ENCODE assay signal across 16 cellular contexts in genomic region chr11:79321282-79321681, GRCh38.
"Had no signal": no experiment of that assay in that cellular context is flagged by ENCODE, and none has a peak within 500 bp of the region (broad histone marks: within the 10 kb centered on the region; RNA-seq: fewer than 3 reads in every experiment).

No MANE protein-coding gene starts in this region.

- H3K27ac ChIP-seq: gastrocnemius medialis, left ventricle myocardium inferior, sigmoid colon, suprapubic skin, upper lobe of left lung had no signal

- H3K4me1 ChIP-seq: gastrocnemius medialis, left ventricle myocardium inferior, sigmoid colon, suprapubic skin, upper lobe of left lung had no signal

- H3K9me3 ChIP-seq: gastrocnemius medialis, left ventricle myocardium inferior, sigmoid colon, suprapubic skin, upper lobe of left lung had no signal

- H3K4me3 ChIP-seq: gastrocnemius medialis, left ventricle myocardium inferior, sigmoid colon, suprapubic skin, upper lobe of left lung had no signal

- H3K27me3 ChIP-seq: gastrocnemius medialis, sigmoid colon, suprapubic skin, upper lobe of left lung had no signal

- H3K36me3 ChIP-seq: gastrocnemius medialis, left ventricle myocardium inferior, sigmoid colon, suprapubic skin, upper lobe of left lung had no signal

- ATAC-seq: esophagus mucosa; gastrocnemius medialis; stimulated activated naive CD8-positive, alpha-beta T cell treated with anti-CD3 and anti-CD28 coated beads, Interleukin-15, Interleukin-2, amounts not matched to agents 100 U/mL and 50 U/mL, for 24 hours had no signal

- DNase-seq: activated CD4-positive, alpha-beta T cell treated with anti-CD3 and anti-CD28 coated beads, Interleukin-2, amount 10 ng/mL, durations not matched to agents 7 days and 5 days; activated CD4-positive, CD25-positive, alpha-beta regulatory T cell; amniotic stem cell; dermis blood vessel endothelial cell; gastrocnemius medialis; left ventricle myocardium inferior; nephron progenitor cell; sigmoid colon; stimulated activated CD4-positive, alpha-beta T cell treated with anti-CD3 and anti-CD28 coated beads, Interleukin-2, amount 100 ng/mL, for 48 hours; stimulated activated naive CD8-positive, alpha-beta T cell treated with anti-CD3 and anti-CD28 coated beads, Interleukin-15, Interleukin-2, amounts not matched to agents 100 U/mL and 50 U/mL, for 24 hours; T-helper 2 cell; upper lobe of left lung had no signal

- FAIRE-seq: keratinocyte, TTC549 had no signal
